ENCODE assay signal across 13 cellular contexts in the genomic region with DNA sequence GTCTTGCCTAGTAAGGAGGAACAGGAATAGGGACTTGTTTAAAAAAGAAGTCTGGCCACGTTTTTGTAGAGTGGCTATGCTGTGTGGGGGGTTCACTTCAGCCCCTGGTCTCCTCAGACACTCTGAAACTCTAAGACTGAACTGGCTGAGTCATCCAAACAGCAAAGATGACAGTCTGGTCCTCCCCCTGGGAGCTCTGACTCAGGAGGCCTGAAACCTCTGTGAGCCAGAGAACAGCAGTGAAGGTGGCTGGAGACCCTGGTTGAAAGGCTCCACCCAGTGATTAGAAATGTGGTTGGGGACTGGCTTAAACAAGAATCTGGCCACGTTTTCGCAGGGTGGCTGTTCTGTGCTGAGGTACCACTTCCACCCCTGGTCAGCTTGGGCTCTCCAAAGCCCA. TPM values are rescaled to one million over a fixed set of nuclear protein-coding genes. Genes with fewer than 3 reads are reported as not detected.
A peak's percentile ranks its signal among the peaks of the same experiment; 100 is the strongest.
DNase-seq lines count a peak whose midpoint lies in the region; ATAC-seq, FAIRE-seq and TF ChIP-seq lines count a peak whose summit lies in the region.
"Not testable (repeated sequence)": the region's sequence is repeated elsewhere in the genome, so short reads cannot be mapped to it uniquely, and the experiment has no call there.
"Had no signal": no experiment of that assay in that cellular context is flagged by ENCODE, and none has a peak within 500 bp of the region (broad histone marks: within the 10 kb centered on the region; RNA-seq: fewer than 3 reads in every experiment).

No MANE protein-coding gene starts in this region.

- H3K36me3 ChIP-seq in MG63 = not testable (repeated sequence)

- H3K9me3 Mint-ChIP-seq in activated T-helper 17 cell treated with anti-CD3 and anti-CD28 coated beads, Interleukin-2, amount 50 U/mL, for 72 hours = not testable (repeated sequence)

- H3K27me3 ChIP-seq in MG63 = not testable (repeated sequence)

- peak; percentile 16 for DNase-seq in A172 (ENCODE audit: low spot score)
- DNase-seq in H54 (ENCODE audit: insufficient read length, low spot score) = not testable (repeated sequence)
- peak; percentile 63 for DNase-seq in MG63
- DNase-seq in RPMI7951 (ENCODE audit: low read depth) = peak; percentile 54
- DNase-seq in activated CD4-positive, alpha-beta T cell treated with anti-CD3 and anti-CD28 coated beads for 48 hours = peak; percentile 45
- DNase-seq in fibroblast of peridontal ligament (ENCODE audit: extremely low read depth) = peak; percentile 0
- peak; percentile 43 for DNase-seq in stimulated activated CD4-positive, alpha-beta T cell treated with anti-CD3 and anti-CD28 coated beads, Interleukin-1b, Interleukin-23, amount 100 ng/mL, for 48 hours

- peak; percentile 49 for ATAC-seq in activated T-helper 17 cell treated with anti-CD3 and anti-CD28 coated beads, Interleukin-2, amount 50 U/mL, for 72 hours (replicated peaks)

- H3K36me3 Mint-ChIP-seq in activated T-helper 17 cell treated with anti-CD3 and anti-CD28 coated beads, Interleukin-2, amount 50 U/mL, for 72 hours (ENCODE audit: low read depth) = not testable (repeated sequence)

- not testable (repeated sequence) for H3K27me3 Mint-ChIP-seq in activated T-helper 17 cell treated with anti-CD3 and anti-CD28 coated beads, Interleukin-2, amount 50 U/mL, for 72 hours

- not testable (repeated sequence) for H3K4me3 ChIP-seq in MG63

- TF ChIP-seq POLR2A in H54 (IDR thresholded peaks at IDR 0.05; ENCODE audit: low read depth, low read length) = not testable (repeated sequence)

- H3K27ac Mint-ChIP-seq in activated T-helper 17 cell treated with anti-CD3 and anti-CD28 coated beads, Interleukin-2, amount 50 U/mL, for 72 hours = not testable (repeated sequence)

- peak; percentile 86 for FAIRE-seq in H54 (lab: Jason Lieb, UNC)

- not testable (repeated sequence) for H3K4me1 Mint-ChIP-seq in activated T-helper 17 cell treated with anti-CD3 and anti-CD28 coated beads, Interleukin-2, amount 50 U/mL, for 72 hours

- H3K4me3 Mint-ChIP-seq in activated T-helper 17 cell treated with anti-CD3 and anti-CD28 coated beads, Interleukin-2, amount 50 U/mL, for 72 hours = not testable (repeated sequence)

- H3K9me3 ChIP-seq in MG63 = not testable (repeated sequence)

RNA-seq across cellular contexts. Expression of a gene that starts 32.7 kb away (rescaled TPM):
- 0.53 and 0.98 TPM in 2 replicates for total RNA-seq in A172 (2014; rRNA removed; shearing (Covaris generic))
- total RNA-seq in MG63 (2014; rRNA removed; shearing (Covaris generic); ENCODE audit: low replicate concordance) = not detected in 2 replicates
- not detected in 2 replicates for total RNA-seq in RPMI7951 (2014; rRNA removed; shearing (Covaris generic))
- under 1 TPM in 1 of 2 donors, not detected in 1; 0.04 TPM for total RNA-seq in activated T-helper 17 cell treated with anti-CD3 and anti-CD28 coated beads, Interleukin-2, amount 50 U/mL, for 72 hours
- total RNA-seq: Calu3; CD8-positive, alpha-beta memory T cell; GM23338; NCI-H460; SJCRH30 had no signal
